ENCODE assay signal across 9 cellular contexts in genomic region chr14:61420326-61420725, GRCh38.
DNase-seq lines count a peak whose midpoint lies in the region; ATAC-seq and TF ChIP-seq lines count a peak whose summit lies in the region.
"Had no signal": no experiment of that assay in that cellular context is flagged by ENCODE, and none has a peak within 500 bp of the region (broad histone marks: within the 10 kb centered on the region; RNA-seq: fewer than 3 reads in every experiment).

No MANE protein-coding gene starts in this region.

- intact Hi-C loops in sigmoid colon (cut with DNase I): no loop called here

- H3K4me1 ChIP-seq in effector memory CD4-positive, alpha-beta T cell (ENCODE audit: control insufficient read depth, insufficient read depth, low read length, poor library complexity, severe bottlenecking): peaks cover 54% of the 10 kb centered on the region
- H3K4me1 ChIP-seq in sigmoid colon: no peaks in the 10 kb centered on the region

- no peak for TF ChIP-seq POLR2A in sigmoid colon (IDR thresholded peaks at IDR 0.05)

- 72 to 83% methylated on average over 4 of the region's 4 CpGs for WGBS in sigmoid colon, 2 donors

- peak; percentile 92 for DNase-seq in HT1080 (ENCODE audit: low read depth)
- DNase-seq in T-helper 17 cell: peak in 1 of 3 donors; percentile 26
- DNase-seq in effector memory CD4-positive, alpha-beta T cell: peak in 2 of 3 donors; percentile 26 to 49
- no peak for DNase-seq in sigmoid colon
- DNase-seq in NCI-H2171 treated with DMSO at 0.1 percent for 48 hours (lab: John Stamatoyannopoulos, UW): no peak
- DNase-seq: NCI-H446 treated with DMSO at 0.1 percent for 48 hours had no signal

- H3K4me3 ChIP-seq in effector memory CD4-positive, alpha-beta T cell (ENCODE audit: insufficient read depth, low read depth, low read length, poor library complexity, severe bottlenecking): no peak overlapping the region
- H3K4me3 ChIP-seq in skin epidermis (no peak overlapping the region), sigmoid colon (no peak overlapping the region)

- no peak for TF ChIP-seq CTCF in sigmoid colon (IDR thresholded peaks at IDR 0.05)

- H3K27ac ChIP-seq in effector memory CD4-positive, alpha-beta T cell (ENCODE audit: insufficient read depth, low read length, poor library complexity, severe bottlenecking): peak overlapping the region; percentile 43
- H3K27ac ChIP-seq in skin epidermis (peak overlapping the region in 11 of 21 experiments; percentile 6 to 68 (median 40)), sigmoid colon (no peak overlapping the region)

- H3K4me1 Mint-ChIP-seq in T-helper 17 cell: peaks cover 87% of the 10 kb centered on the region

- ATAC-seq in T-helper 17 cell: peak; percentile 59
- no peak for ATAC-seq in GM19328 (IDR thresholded peaks at IDR 0.05; ENCODE audit: unreplicated experiment)
- no peak for ATAC-seq in HG03159 (IDR thresholded peaks at IDR 0.05; ENCODE audit: unreplicated experiment)

- no peak for TF ChIP-seq EP300 in sigmoid colon (IDR thresholded peaks at IDR 0.05)

- no peaks in the 10 kb centered on the region for H3K36me3 ChIP-seq in effector memory CD4-positive, alpha-beta T cell (ENCODE audit: control insufficient read depth, insufficient read depth, low read length)
- H3K36me3 ChIP-seq in sigmoid colon: no peaks in the 10 kb centered on the region

- no peak overlapping the region for H3K27ac Mint-ChIP-seq in T-helper 17 cell

- H3K27me3 Mint-ChIP-seq in T-helper 17 cell: no peaks in the 10 kb centered on the region

- no peaks in the 10 kb centered on the region for H3K27me3 ChIP-seq in effector memory CD4-positive, alpha-beta T cell (replicated peaks; ENCODE audit: control insufficient read depth, insufficient read depth, low read length, poor library complexity, severe bottlenecking)
- no peaks in the 10 kb centered on the region for H3K27me3 ChIP-seq in sigmoid colon

- H3K4me3 Mint-ChIP-seq in T-helper 17 cell: peak overlapping the region; percentile 78

- no peaks in the 10 kb centered on the region for H3K36me3 Mint-ChIP-seq in T-helper 17 cell (ENCODE audit: low read depth)

- H3K9me3 ChIP-seq in T-helper 17 cell (ENCODE audit: control insufficient read depth, low read length, poor library complexity, severe bottlenecking): no peaks in the 10 kb centered on the region
- H3K9me3 ChIP-seq in effector memory CD4-positive, alpha-beta T cell (ENCODE audit: control insufficient read depth, low read length): no peaks in the 10 kb centered on the region
- H3K9me3 ChIP-seq in sigmoid colon: no peaks in the 10 kb centered on the region

Comparison
In these comparisons a context has a peak if more than half of its experiments do, and no peak if none do; other contexts are left out.
1. DNase-seq: peak in HT1080 (single experiment) and effector memory CD4-positive, alpha-beta T cell (2 of 3); none in sigmoid colon (single experiment) and NCI-H2171 treated with DMSO at 0.1 percent for 48 hours (single experiment).
2. H3K27ac ChIP-seq: peak in effector memory CD4-positive, alpha-beta T cell (single experiment) and skin epidermis (11 of 21); none in sigmoid colon (0 of 4).